Comparison of ENCODE assay signal across 1 cellular context in genomic region chr4:176320340-176320975, GRCh38.
TF ChIP-seq lines count a peak whose summit lies in the region.

No MANE protein-coding gene starts in this region.

TF ChIP-seq in GM12878, 131 proteins besides CTCF, POLR2A, EP300 and RAD21 (continued from another document):
- TF ChIP-seq ZNF687 (IDR thresholded peaks at IDR 0.05) (peak; percentile 75), CBX5 (IDR thresholded peaks at IDR 0.05; ENCODE audit: low read depth) (peak; percentile 44; the same call in 1 of the 2 replicates), JUNB (IDR thresholded peaks at IDR 0.05) (no peak)
TF ChIP-seq in GM12878: peak in this region for 23.
